ENCODE assay signal across 11 cellular contexts in the genomic region with DNA sequence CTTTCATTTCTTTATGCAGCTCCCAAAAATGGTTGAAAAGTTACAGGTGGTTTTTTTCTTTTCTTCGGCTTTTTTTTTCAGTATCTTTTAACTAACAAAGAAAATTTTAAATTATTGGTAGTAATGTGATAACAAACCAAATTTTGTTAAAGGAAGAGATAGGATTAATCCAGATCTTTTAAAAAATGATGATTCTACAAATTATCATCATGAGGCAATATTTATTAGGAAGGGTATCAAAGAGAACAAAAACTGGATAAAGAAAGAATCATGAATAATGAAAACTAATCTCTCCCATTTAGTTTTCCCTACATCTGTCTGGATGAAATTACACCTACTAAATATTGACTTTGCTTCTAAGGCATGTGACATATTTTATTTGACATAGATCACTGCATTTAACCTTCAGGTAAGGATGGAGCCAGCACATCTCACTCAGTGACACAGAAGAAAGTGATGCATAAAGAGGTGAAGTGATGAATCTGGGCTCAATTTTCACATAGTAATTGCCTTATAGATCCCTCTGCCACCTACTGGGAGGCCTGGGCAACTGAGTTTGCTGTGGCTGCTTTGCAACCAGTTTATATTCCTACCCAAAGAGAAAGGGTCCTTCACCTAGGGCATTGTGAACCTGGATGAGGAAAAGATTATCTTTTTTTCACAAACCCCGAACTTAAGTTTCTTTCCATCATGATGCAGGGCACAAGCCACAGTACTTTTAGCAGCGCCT.
DNase-seq lines count a peak whose midpoint lies in the region; ATAC-seq, FAIRE-seq and TF ChIP-seq lines count a peak whose summit lies in the region.
"Had no signal": no experiment of that assay in that cellular context is flagged by ENCODE, and none has a peak within 500 bp of the region (broad histone marks: within the 10 kb centered on the region; RNA-seq: fewer than 3 reads in every experiment).

No MANE protein-coding gene starts in this region.

- peaks cover 11% of the 10 kb centered on the region for H3K27me3 Mint-ChIP-seq in activated CD4-positive, alpha-beta T cell treated with anti-CD3 and anti-CD28 coated beads, Interleukin-2, amount 10 ng/mL, durations not matched to agents 24 days and 14 days

- intact Hi-C loops in activated CD4-positive, alpha-beta T cell treated with anti-CD3 and anti-CD28 coated beads, Interleukin-2, amount 10 ng/mL, durations not matched to agents 24 days and 14 days (cut with micrococcal nuclease) = no loop called here

- peak; percentile 41 for TF ChIP-seq CTCF in LNCaP clone FGC (IDR thresholded peaks at IDR 0.05; ENCODE audit: control insufficient read depth, extremely low read depth, insufficient read depth)

- H3K9me3 Mint-ChIP-seq in activated CD4-positive, alpha-beta T cell treated with anti-CD3 and anti-CD28 coated beads, Interleukin-2, amount 10 ng/mL, durations not matched to agents 24 days and 14 days = no peaks in the 10 kb centered on the region
- H3K9me3 Mint-ChIP-seq: T-helper 2 cell treated with Interferon-gamma antibody and Interleukin-4, amounts not matched to agents 5 μg/mL and 100 μg/mL, for 36 hours had no signal

- H3K36me3 Mint-ChIP-seq in activated CD4-positive, alpha-beta T cell treated with anti-CD3 and anti-CD28 coated beads, Interleukin-2, amount 10 ng/mL, durations not matched to agents 24 days and 14 days (ENCODE audit: low read depth) = no peaks in the 10 kb centered on the region

- ATAC-seq in HG03135 (IDR thresholded peaks at IDR 0.05; ENCODE audit: unreplicated experiment) = no peak

- H3K4me3 ChIP-seq in LNCaP clone FGC (ENCODE audit: low read depth, low read length) = no peak overlapping the region
- H3K4me3 ChIP-seq: adrenal gland, skin epidermis had no signal

- no peak for FAIRE-seq in GM19239 (lab: Jason Lieb, UNC)

- H3K4me3 Mint-ChIP-seq in activated CD4-positive, alpha-beta T cell treated with anti-CD3 and anti-CD28 coated beads, Interleukin-2, amount 10 ng/mL, durations not matched to agents 24 days and 14 days = no peak overlapping the region
- H3K4me3 Mint-ChIP-seq: T-helper 2 cell treated with Interferon-gamma antibody and Interleukin-4, amounts not matched to agents 5 μg/mL and 100 μg/mL, for 36 hours had no signal

- DNase-seq in activated CD4-positive, alpha-beta T cell treated with anti-CD3 and anti-CD28 coated beads for 48 hours = peak; percentile 6
- no peak for DNase-seq in activated CD4-positive, alpha-beta T cell treated with anti-CD3 and anti-CD28 coated beads, Interleukin-2, amount 10 ng/mL, durations not matched to agents 24 days and 14 days
- DNase-seq in LNCaP clone FGC (ENCODE audit: low read depth) (no peak), dermis blood vessel endothelial cell (peak; percentile 10), putamen (ENCODE audit: low spot score) (peak; percentile 3), GM19239 (ENCODE audit: insufficient read length, low spot score) (no peak), activated gamma-delta T cell treated with Interleukin-2 at 50 U/mL for 16 hours (no peak)
- DNase-seq: adrenal gland had no signal

- no peak overlapping the region for H3K27ac Mint-ChIP-seq in activated CD4-positive, alpha-beta T cell treated with anti-CD3 and anti-CD28 coated beads, Interleukin-2, amount 10 ng/mL, durations not matched to agents 24 days and 14 days
- H3K27ac Mint-ChIP-seq: T-helper 2 cell treated with Interferon-gamma antibody and Interleukin-4, amounts not matched to agents 5 μg/mL and 100 μg/mL, for 36 hours had no signal

- peaks cover 7% of the 10 kb centered on the region for H3K4me1 Mint-ChIP-seq in activated CD4-positive, alpha-beta T cell treated with anti-CD3 and anti-CD28 coated beads, Interleukin-2, amount 10 ng/mL, durations not matched to agents 24 days and 14 days

Comparison
In these comparisons a context has a peak if more than half of its experiments do, and no peak if none do; other contexts are left out.
1. DNase-seq: peak in activated CD4-positive, alpha-beta T cell treated with anti-CD3 and anti-CD28 coated beads for 48 hours (single experiment), dermis blood vessel endothelial cell (single experiment) and putamen (single experiment); none in activated CD4-positive, alpha-beta T cell treated with anti-CD3 and anti-CD28 coated beads, Interleukin-2, amount 10 ng/mL, durations not matched to agents 24 days and 14 days (single experiment), LNCaP clone FGC (single experiment), GM19239 (single experiment) and activated gamma-delta T cell treated with Interleukin-2 at 50 U/mL for 16 hours (single experiment).